Comparison of ENCODE assay signal across 20 cellular contexts in the genomic region with DNA sequence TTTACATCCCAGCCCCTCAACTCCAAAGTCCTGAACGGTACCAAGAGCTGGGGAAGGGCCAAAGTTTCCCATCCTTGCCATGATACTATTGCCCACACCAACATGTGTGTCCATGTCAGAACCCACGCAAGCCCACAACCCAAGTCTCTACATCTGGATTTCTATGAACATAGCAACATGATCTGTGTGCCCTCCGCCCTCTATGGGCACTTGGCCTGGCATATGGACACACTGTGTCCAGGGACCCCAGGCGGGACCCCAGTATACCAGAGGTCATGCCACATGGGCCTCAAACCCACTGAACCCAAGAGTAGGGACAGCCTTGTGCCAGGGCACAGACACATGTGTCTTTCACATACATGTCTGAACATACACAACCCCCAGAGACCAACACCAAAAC. TPM values are rescaled to one million over a fixed set of nuclear protein-coding genes. Genes with fewer than 3 reads are reported as not detected.
A peak's percentile ranks its signal among the peaks of the same experiment; 100 is the strongest.
DNase-seq lines count a peak whose midpoint lies in the region; ATAC-seq and TF ChIP-seq lines count a peak whose summit lies in the region.
"Had no signal": no experiment of that assay in that cellular context is flagged by ENCODE, and none has a peak within 500 bp of the region (broad histone marks: within the 10 kb centered on the region; RNA-seq: fewer than 3 reads in every experiment).

No MANE protein-coding gene starts in this region.

- no peaks in the 10 kb centered on the region for H3K9me3 Mint-ChIP-seq in activated CD4-positive, alpha-beta T cell treated with anti-CD3 and anti-CD28 coated beads for 36 hours (ENCODE audit: low read depth)
- no peaks in the 10 kb centered on the region for H3K9me3 Mint-ChIP-seq in Caco-2 (ENCODE audit: unreplicated experiment)
- no peaks in the 10 kb centered on the region for H3K9me3 Mint-ChIP-seq in activated naive CD8-positive, alpha-beta T cell treated with anti-CD3 and anti-CD28 coated beads for 36 hours
- no peaks in the 10 kb centered on the region for H3K9me3 Mint-ChIP-seq in natural killer cell treated with Interleukin-12 subunit alpha and Interleukin-12 subunit beta and Interleukin-15 and Interleukin-18, amount 100 ng/mL, for 72 hours
- H3K9me3 Mint-ChIP-seq: activated naive CD8-positive, alpha-beta T cell treated with anti-CD3 and anti-CD28 coated beads, Interleukin-2, amount 10 ng/mL, durations not matched to agents 7 days and 5 days had no signal

- CTCF ChIA-PET in activated CD4-positive, alpha-beta T cell treated with anti-CD3 and anti-CD28 coated beads for 36 hours (lab: Charles Lee), result no interaction called here
- CTCF ChIA-PET in Caco-2 (lab: Charles Lee), result no interaction called here

- H3K9me3 ChIP-seq in Caco-2, result no peaks in the 10 kb centered on the region
- H3K9me3 ChIP-seq: upper lobe of left lung had no signal

- peak overlapping the region; percentile 77 for H3K4me3 Mint-ChIP-seq in activated CD4-positive, alpha-beta T cell treated with anti-CD3 and anti-CD28 coated beads for 36 hours
- peak overlapping the region; percentile 93 for H3K4me3 Mint-ChIP-seq in Caco-2 (ENCODE audit: unreplicated experiment)
- peak overlapping the region; percentile 82 for H3K4me3 Mint-ChIP-seq in activated naive CD8-positive, alpha-beta T cell treated with anti-CD3 and anti-CD28 coated beads for 36 hours
- H3K4me3 Mint-ChIP-seq in natural killer cell treated with Interleukin-12 subunit alpha and Interleukin-12 subunit beta and Interleukin-15 and Interleukin-18, amount 100 ng/mL, for 72 hours, result peak overlapping the region; percentile 47

- peaks cover 17% of the 10 kb centered on the region for H3K4me1 Mint-ChIP-seq in activated CD4-positive, alpha-beta T cell treated with anti-CD3 and anti-CD28 coated beads for 36 hours
- peaks cover 33% of the 10 kb centered on the region for H3K4me1 Mint-ChIP-seq in Caco-2 (ENCODE audit: low read depth, unreplicated experiment)
- peaks cover 12% of the 10 kb centered on the region for H3K4me1 Mint-ChIP-seq in activated naive CD8-positive, alpha-beta T cell treated with anti-CD3 and anti-CD28 coated beads for 36 hours
- peaks cover 28 to 29% of the 10 kb centered on the region in 2 donors for H3K4me1 Mint-ChIP-seq in natural killer cell treated with Interleukin-12 subunit alpha and Interleukin-12 subunit beta and Interleukin-15 and Interleukin-18, amount 100 ng/mL, for 72 hours (ENCODE audit: low read depth in 2 of 2)

- peaks cover 9% of the 10 kb centered on the region for H3K36me3 Mint-ChIP-seq in activated CD4-positive, alpha-beta T cell treated with anti-CD3 and anti-CD28 coated beads for 36 hours (ENCODE audit: low read depth)
- H3K36me3 Mint-ChIP-seq in Caco-2 (ENCODE audit: insufficient read depth, unreplicated experiment), result peaks cover 14% of the 10 kb centered on the region
- peaks cover 3% of the 10 kb centered on the region for H3K36me3 Mint-ChIP-seq in activated naive CD8-positive, alpha-beta T cell treated with anti-CD3 and anti-CD28 coated beads for 36 hours
- H3K36me3 Mint-ChIP-seq in natural killer cell treated with Interleukin-12 subunit alpha and Interleukin-12 subunit beta and Interleukin-15 and Interleukin-18, amount 100 ng/mL, for 72 hours, result no peaks in the 10 kb centered on the region

- BruUV-seq in Caco-2 (replicated peaks; lab: Mats Ljungman, UMichigan), result no TSS peak

- no peak overlapping the region for H3K4me3 ChIP-seq in Caco-2 (ENCODE audit: low read depth, low read length)
- H3K4me3 ChIP-seq: PC-9, smooth muscle cell, upper lobe of left lung had no signal

- H3K36me3 ChIP-seq in Caco-2 (ENCODE audit: control insufficient read depth, insufficient read depth, low read length), result no peaks in the 10 kb centered on the region; the same call in 1 of the 2 replicates

- TF ChIP-seq CTCF in Caco-2 (IDR thresholded peaks at IDR 0.05; ENCODE audit: insufficient read depth in 1 of 2, low read depth in 1 of 2, low read length in 1 of 2, severe bottlenecking in 1 of 2, unreplicated experiment in 1 of 2), result no peak

- intact Hi-C loops in activated CD4-positive, alpha-beta T cell treated with anti-CD3 and anti-CD28 coated beads for 36 hours (cut with DNase I, micrococcal nuclease), result no loop called here
- intact Hi-C loops in Caco-2 (cut with micrococcal nuclease; ENCODE audit: unreplicated experiment), result no loop called here

- no peak for DNase-seq in activated CD4-positive, alpha-beta T cell treated with anti-CD3 and anti-CD28 coated beads for 36 hours
- no peak for DNase-seq in activated CD4-positive, alpha-beta T cell treated with anti-CD3 and anti-CD28 coated beads for 4 hours
- DNase-seq in Caco-2 (no peak), NCI-H774 (lab: John Stamatoyannopoulos, UW) (no peak), COLO668 (lab: John Stamatoyannopoulos, UW; ENCODE audit: unreplicated experiment) (no peak), ecto neural progenitor cell (ENCODE audit: low spot score) (no peak)
- no peak for DNase-seq in activated naive CD8-positive, alpha-beta T cell treated with anti-CD3 and anti-CD28 coated beads for 36 hours
- DNase-seq in natural killer cell treated with Interleukin-12 subunit alpha and Interleukin-12 subunit beta and Interleukin-15 and Interleukin-18, amount 100 ng/mL, for 72 hours (ENCODE audit: low spot score), result no peak
- DNase-seq: activated naive CD8-positive, alpha-beta T cell treated with anti-CD3 and anti-CD28 coated beads, Interleukin-2, amount 10 ng/mL, durations not matched to agents 7 days and 5 days; effector CD8-positive, alpha-beta T cell; IMR-90; midbrain; NCI-H69; PC-9; upper lobe of left lung had no signal

- ATAC-seq in activated CD4-positive, alpha-beta T cell treated with anti-CD3 and anti-CD28 coated beads for 36 hours, result no peak
- ATAC-seq in natural killer cell treated with Interleukin-12 subunit alpha and Interleukin-12 subunit beta and Interleukin-15 and Interleukin-18, amount 100 ng/mL, for 72 hours, result no peak

- H3K27me3 ChIP-seq in Caco-2 (replicated peaks; ENCODE audit: control insufficient read depth, insufficient read depth, low read length), result no peaks in the 10 kb centered on the region
- H3K27me3 ChIP-seq: upper lobe of left lung had no signal

- no peaks in the 10 kb centered on the region for H3K27me3 Mint-ChIP-seq in activated CD4-positive, alpha-beta T cell treated with anti-CD3 and anti-CD28 coated beads for 36 hours
- no peaks in the 10 kb centered on the region for H3K27me3 Mint-ChIP-seq in Caco-2 (ENCODE audit: insufficient read depth, unreplicated experiment)
- H3K27me3 Mint-ChIP-seq in activated naive CD8-positive, alpha-beta T cell treated with anti-CD3 and anti-CD28 coated beads for 36 hours, result no peaks in the 10 kb centered on the region
- no peaks in the 10 kb centered on the region for H3K27me3 Mint-ChIP-seq in natural killer cell treated with Interleukin-12 subunit alpha and Interleukin-12 subunit beta and Interleukin-15 and Interleukin-18, amount 100 ng/mL, for 72 hours

- POLR2A ChIA-PET in activated CD4-positive, alpha-beta T cell treated with anti-CD3 and anti-CD28 coated beads for 36 hours (lab: Charles Lee), result no interaction called here
- POLR2A ChIA-PET in Caco-2 (lab: Charles Lee), result no interaction called here

- H3K4me1 ChIP-seq in Caco-2, result peaks cover 14% of the 10 kb centered on the region

- H3K27ac Mint-ChIP-seq in activated CD4-positive, alpha-beta T cell treated with anti-CD3 and anti-CD28 coated beads for 36 hours, result no peak overlapping the region
- H3K27ac Mint-ChIP-seq in Caco-2 (ENCODE audit: unreplicated experiment), result peak overlapping the region; percentile 26
- no peak overlapping the region for H3K27ac Mint-ChIP-seq in activated naive CD8-positive, alpha-beta T cell treated with anti-CD3 and anti-CD28 coated beads for 36 hours
- H3K27ac Mint-ChIP-seq in natural killer cell treated with Interleukin-12 subunit alpha and Interleukin-12 subunit beta and Interleukin-15 and Interleukin-18, amount 100 ng/mL, for 72 hours, result no peak overlapping the region

RNA-seq across cellular contexts. Expression of a gene that starts 2.0 kb away (rescaled TPM):
- total RNA-seq in activated CD4-positive, alpha-beta T cell treated with anti-CD3 and anti-CD28 coated beads for 36 hours, result 1 to 10 TPM; 5.3 to 5.4 TPM
- total RNA-seq in Caco-2 (2022), result 21.1 and 21.2 TPM in 2 replicates
- 1 to 10 TPM; 4.6 to 5.1 TPM for total RNA-seq in activated naive CD8-positive, alpha-beta T cell treated with anti-CD3 and anti-CD28 coated beads for 36 hours
- 1 to 10 TPM; 2.3 to 4.9 TPM for total RNA-seq in natural killer cell treated with Interleukin-12 subunit alpha and Interleukin-12 subunit beta and Interleukin-15 and Interleukin-18, amount 100 ng/mL, for 72 hours

RNA-seq across cellular contexts. Expression of a gene that starts 17.2 kb away (rescaled TPM):
- total RNA-seq in activated CD4-positive, alpha-beta T cell treated with anti-CD3 and anti-CD28 coated beads for 36 hours, result 100 to 1,000 TPM; 231 to 333 TPM
- 0.91 TPM in 1 of 2 replicates, not detected in the other for total RNA-seq in Caco-2 (2022)
- 100 to 1,000 TPM; 232 to 240 TPM for total RNA-seq in activated naive CD8-positive, alpha-beta T cell treated with anti-CD3 and anti-CD28 coated beads for 36 hours
- total RNA-seq in natural killer cell treated with Interleukin-12 subunit alpha and Interleukin-12 subunit beta and Interleukin-15 and Interleukin-18, amount 100 ng/mL, for 72 hours, result 100 to 1,000 TPM; 185 to 242 TPM
- total RNA-seq: IMR-90, kidney epithelial cell, PC-9, smooth muscle cell had no signal

RNA-seq across cellular contexts. Expression of a gene that starts 22.5 kb away (rescaled TPM):
- total RNA-seq in activated CD4-positive, alpha-beta T cell treated with anti-CD3 and anti-CD28 coated beads for 36 hours, result under 1 TPM; 0.50 to 0.51 TPM
- not detected in 2 replicates for total RNA-seq in Caco-2 (2022)
- not detected for total RNA-seq in activated naive CD8-positive, alpha-beta T cell treated with anti-CD3 and anti-CD28 coated beads for 36 hours
- total RNA-seq in natural killer cell treated with Interleukin-12 subunit alpha and Interleukin-12 subunit beta and Interleukin-15 and Interleukin-18, amount 100 ng/mL, for 72 hours, result under 1 TPM in 1 of 2 donors, not detected in 1; 0.36 TPM
- total RNA-seq: activated CD8-positive, alpha-beta memory T cell treated with anti-CD3 and anti-CD28 coated beads for 36 hours; activated naive CD8-positive, alpha-beta T cell treated with anti-CD3 and anti-CD28 coated beads, Interleukin-2, amount 10 ng/mL, durations not matched to agents 7 days and 5 days; cardiac septum; IMR-90; kidney epithelial cell; PC-9; SK-MEL-5; smooth muscle cell; upper lobe of left lung had no signal

RNA-seq across cellular contexts. Expression of a gene that starts 23.5 kb away (rescaled TPM):
- 10 to 100 TPM; 45.2 to 46.9 TPM for total RNA-seq in activated CD4-positive, alpha-beta T cell treated with anti-CD3 and anti-CD28 coated beads for 36 hours
- total RNA-seq in Caco-2 (2022), result 132 and 147 TPM in 2 replicates
- 10 to 100 TPM; 36.2 to 36.5 TPM for total RNA-seq in activated naive CD8-positive, alpha-beta T cell treated with anti-CD3 and anti-CD28 coated beads for 36 hours
- total RNA-seq in natural killer cell treated with Interleukin-12 subunit alpha and Interleukin-12 subunit beta and Interleukin-15 and Interleukin-18, amount 100 ng/mL, for 72 hours, result 10 to 100 TPM; 81.4 to 95.5 TPM

RNA-seq across cellular contexts. Expression of a gene that starts 50.5 kb away (rescaled TPM):
- not detected for total RNA-seq in activated CD4-positive, alpha-beta T cell treated with anti-CD3 and anti-CD28 coated beads for 36 hours
- total RNA-seq in Caco-2 (2022), result not detected in 2 replicates
- not detected for total RNA-seq in activated naive CD8-positive, alpha-beta T cell treated with anti-CD3 and anti-CD28 coated beads for 36 hours
- not detected for total RNA-seq in natural killer cell treated with Interleukin-12 subunit alpha and Interleukin-12 subunit beta and Interleukin-15 and Interleukin-18, amount 100 ng/mL, for 72 hours
- total RNA-seq: activated CD8-positive, alpha-beta memory T cell treated with anti-CD3 and anti-CD28 coated beads for 36 hours; activated naive CD8-positive, alpha-beta T cell treated with anti-CD3 and anti-CD28 coated beads, Interleukin-2, amount 10 ng/mL, durations not matched to agents 7 days and 5 days; cardiac septum; IMR-90; kidney epithelial cell; PC-9; SK-MEL-5; smooth muscle cell; upper lobe of left lung had no signal

Comparison
In these comparisons a context has a peak if more than half of its experiments do, and no peak if none do; other contexts are left out.
1. RNA of a gene that starts 17.2 kb away (total RNA-seq): 231 to 333 TPM in activated CD4-positive, alpha-beta T cell treated with anti-CD3 and anti-CD28 coated beads for 36 hours, 185 to 242 TPM in natural killer cell treated with Interleukin-12 subunit alpha and Interleukin-12 subunit beta and Interleukin-15 and Interleukin-18, amount 100 ng/mL, for 72 hours and 232 to 240 TPM in activated naive CD8-positive, alpha-beta T cell treated with anti-CD3 and anti-CD28 coated beads for 36 hours; 0.91 TPM in Caco-2; every median in the first group is over 10 times any median in the second.
2. Peak in every context shown above with its lines, with median percentiles within 50 percentile points of each other: H3K4me3 Mint-ChIP-seq.